In the genomic region with DNA sequence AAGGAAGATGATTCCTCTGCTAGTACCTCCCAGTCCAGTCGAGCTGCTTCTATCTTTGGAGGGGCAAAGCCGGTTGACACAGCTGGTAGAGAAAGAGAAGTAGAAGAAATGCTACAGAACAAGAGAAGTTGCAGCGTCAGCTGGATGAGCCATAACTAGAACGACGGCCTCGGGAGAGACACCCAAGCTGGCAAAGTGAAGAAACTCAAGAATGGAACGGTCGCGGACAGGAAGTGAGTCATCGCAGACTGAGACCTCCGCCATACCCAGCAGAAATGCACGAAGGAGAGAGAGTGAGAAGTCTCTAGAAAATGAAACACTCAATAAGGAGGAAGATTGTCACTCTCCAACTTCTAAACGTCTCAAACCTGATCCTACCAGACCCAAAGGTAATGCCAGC, we compare ENCODE assay signal across 18 cellular contexts. TPM values are rescaled to one million over a fixed set of nuclear protein-coding genes. Genes with fewer than 3 reads are reported as not detected.
DNase-seq lines count a peak whose midpoint lies in the region; ATAC-seq and TF ChIP-seq lines count a peak whose summit lies in the region.
"Had no signal": no experiment of that assay in that cellular context is flagged by ENCODE, and none has a peak within 500 bp of the region (broad histone marks: within the 10 kb centered on the region; RNA-seq: fewer than 3 reads in every experiment).

No MANE protein-coding gene starts in this region.

- POLR2A ChIA-PET in OCI-LY7 (lab: Charles Lee) = no interaction called here

- no peak overlapping the region for H3K27ac Mint-ChIP-seq in activated CD8-positive, alpha-beta memory T cell treated with anti-CD3 and anti-CD28 coated beads, Interleukin-2, amount 10 ng/mL, durations not matched to agents 7 days and 5 days
- H3K27ac Mint-ChIP-seq: activated naive CD8-positive, alpha-beta T cell treated with anti-CD3 and anti-CD28 coated beads, Interleukin-2, amount 50 U/mL, for 24 hours had no signal

- H4K20me1 ChIP-seq in OCI-LY7 (ENCODE audit: insufficient read depth, low read length) = no peaks in the 10 kb centered on the region

- no peaks in the 10 kb centered on the region for H3K79me2 ChIP-seq in OCI-LY7 (ENCODE audit: insufficient read depth, low read depth, low read length)

- no peak overlapping the region for H3K27ac ChIP-seq in OCI-LY7 (ENCODE audit: low read depth, low read length, poor library complexity, severe bottlenecking)
- no peak overlapping the region for H3K27ac ChIP-seq in left lung
- H3K27ac ChIP-seq: KMS-11 had no signal

- peak; percentile 63 for DNase-seq in activated CD8-positive, alpha-beta memory T cell treated with anti-CD3 and anti-CD28 coated beads, Interleukin-2, amount 10 ng/mL, durations not matched to agents 7 days and 5 days
- DNase-seq in activated CD8-positive, alpha-beta memory T cell treated with anti-CD3 and anti-CD28 coated beads, Interleukin-2, amount 50 U/mL, for 48 hours = no peak
- DNase-seq in OCI-LY7 (ENCODE audit: low spot score) = no peak
- DNase-seq in left lung = peak in 1 of 2 donors; percentile 43
- no peak for DNase-seq in cerebellar nuclear complex (lab: John Stamatoyannopoulos, UW)
- DNase-seq in ureter (ENCODE audit: low spot score) = no peak
- no peak for DNase-seq in NCI-H2081 treated with DMSO at 0.1 percent for 48 hours (lab: John Stamatoyannopoulos, UW)
- DNase-seq: ACHN; activated CD8-positive, alpha-beta memory T cell treated with anti-CD3 and anti-CD28 coated beads, Interleukin-2, amount 50 U/mL, for 4 hours; activated naive CD8-positive, alpha-beta T cell treated with anti-CD3 and anti-CD28 coated beads, Interleukin-2, amount 50 U/mL, for 24 hours; GDM1; mammary epithelial cell; NCI-H187; SHP77 treated with DMSO at 0.1 percent for 48 hours; stimulated activated CD8-positive, alpha-beta memory T cell treated with anti-CD3 and anti-CD28 coated beads, Interleukin-4, amount 100 ng/mL, for 48 hours had no signal

- no peaks in the 10 kb centered on the region for H3K27me3 ChIP-seq in left lung

- H3K4me1 ChIP-seq in OCI-LY7 (ENCODE audit: insufficient read depth, low read length, poor library complexity, severe bottlenecking) (peaks cover 6% of the 10 kb centered on the region), left lung (no peaks in the 10 kb centered on the region)

- no peaks in the 10 kb centered on the region for H3K36me3 Mint-ChIP-seq in activated CD8-positive, alpha-beta memory T cell treated with anti-CD3 and anti-CD28 coated beads, Interleukin-2, amount 10 ng/mL, durations not matched to agents 7 days and 5 days

- intact Hi-C loops in OCI-LY7 (cut with micrococcal nuclease; ENCODE audit: unreplicated experiment) (loop anchor here (5.0 kb wide), 1 partner anchor 269 kb away; no protein-coding TSS in a partner anchor), left lung (cut with DNase I) (no loop called here)

- peak; percentile 57 for ATAC-seq in activated CD8-positive, alpha-beta memory T cell treated with anti-CD3 and anti-CD28 coated beads, Interleukin-2, amount 10 ng/mL, durations not matched to agents 7 days and 5 days
- ATAC-seq in HG03439 (IDR thresholded peaks at IDR 0.05; ENCODE audit: unreplicated experiment) = peak; percentile 70
- ATAC-seq in left lung = peak; percentile 26
- ATAC-seq: activated naive CD8-positive, alpha-beta T cell treated with anti-CD3 and anti-CD28 coated beads, Interleukin-2, amount 50 U/mL, for 24 hours had no signal

- CTCF ChIA-PET in activated CD8-positive, alpha-beta memory T cell treated with anti-CD3 and anti-CD28 coated beads, Interleukin-2, amount 10 ng/mL, durations not matched to agents 7 days and 5 days (lab: Charles Lee) = interaction anchor here (1.0 to 1.1 kb wide), 2 partner anchors 14 to 246 kb away, joined by 3 read pairs; a partner anchor contains a TSS
- CTCF ChIA-PET in OCI-LY7 (lab: Charles Lee; ENCODE audit: unreplicated experiment) = no interaction called here

- no TSS peak for BruUV-seq in OCI-LY7 (replicated peaks; lab: Mats Ljungman, UMichigan)

- H3K27me3 Mint-ChIP-seq in activated CD8-positive, alpha-beta memory T cell treated with anti-CD3 and anti-CD28 coated beads, Interleukin-2, amount 10 ng/mL, durations not matched to agents 7 days and 5 days = peaks cover 31% of the 10 kb centered on the region

- H3K4me3 Mint-ChIP-seq in activated CD8-positive, alpha-beta memory T cell treated with anti-CD3 and anti-CD28 coated beads, Interleukin-2, amount 10 ng/mL, durations not matched to agents 7 days and 5 days = no peak overlapping the region
- H3K4me3 Mint-ChIP-seq: activated naive CD8-positive, alpha-beta T cell treated with anti-CD3 and anti-CD28 coated beads, Interleukin-2, amount 50 U/mL, for 24 hours; neural crest cell had no signal

- H3K9me3 ChIP-seq in OCI-LY7 (ENCODE audit: low read length) (no peaks in the 10 kb centered on the region), left lung (peaks cover 0 to 5% of the 10 kb centered on the region in 2 donors)

- no peaks in the 10 kb centered on the region for H3K9me2 ChIP-seq in OCI-LY7 (ENCODE audit: insufficient read depth, low read length)

- TF ChIP-seq CTCF in OCI-LY7 (conservative IDR thresholded peaks at IDR 0.05; ENCODE audit: low read length) (no peak), left lung (IDR thresholded peaks at IDR 0.05) (no peak)

- no peaks in the 10 kb centered on the region for H3K9me3 Mint-ChIP-seq in activated CD8-positive, alpha-beta memory T cell treated with anti-CD3 and anti-CD28 coated beads, Interleukin-2, amount 10 ng/mL, durations not matched to agents 7 days and 5 days (ENCODE audit: low read depth)
- H3K9me3 Mint-ChIP-seq: activated naive CD8-positive, alpha-beta T cell treated with anti-CD3 and anti-CD28 coated beads, Interleukin-2, amount 50 U/mL, for 24 hours had no signal

- H3K4me3 ChIP-seq in OCI-LY7 (ENCODE audit: low read depth, low read length, poor library complexity, severe bottlenecking) (no peak overlapping the region), left lung (no peak overlapping the region)

- H3K4me1 Mint-ChIP-seq in activated CD8-positive, alpha-beta memory T cell treated with anti-CD3 and anti-CD28 coated beads, Interleukin-2, amount 10 ng/mL, durations not matched to agents 7 days and 5 days = peaks cover 14% of the 10 kb centered on the region
- H3K4me1 Mint-ChIP-seq: neural crest cell had no signal

- peak overlapping the region; percentile 65 for H2AFZ ChIP-seq in OCI-LY7 (ENCODE audit: low read length)

- H3K36me3 ChIP-seq in OCI-LY7 (ENCODE audit: insufficient read depth, low read length) = no peaks in the 10 kb centered on the region
- no peaks in the 10 kb centered on the region for H3K36me3 ChIP-seq in left lung

- peak overlapping the region; percentile 27; the same call in 1 of the 2 replicates for H3K4me2 ChIP-seq in OCI-LY7 (ENCODE audit: low read length)
- H3K4me2 ChIP-seq: KMS-11 had no signal

RNA-seq across cellular contexts. Expression of a gene that starts 19.0 kb away (rescaled TPM):
- 100 to 1,000 TPM; 133 to 194 TPM for total RNA-seq in activated CD8-positive, alpha-beta memory T cell treated with anti-CD3 and anti-CD28 coated beads, Interleukin-2, amount 10 ng/mL, durations not matched to agents 7 days and 5 days
- total RNA-seq in OCI-LY7 (2014; rRNA removed; shearing (Covaris generic)) = 12.4 and 17.0 TPM in 2 replicates
- total RNA-seq in OCI-LY7 (2022) (3.5 and 5.6 TPM in 2 replicates), left lung (100 to 1,000 TPM; 119 to 138 TPM), ureter (51.3 TPM)
